Comparison of ENCODE assay signal across 1 cellular context in the genomic region with DNA sequence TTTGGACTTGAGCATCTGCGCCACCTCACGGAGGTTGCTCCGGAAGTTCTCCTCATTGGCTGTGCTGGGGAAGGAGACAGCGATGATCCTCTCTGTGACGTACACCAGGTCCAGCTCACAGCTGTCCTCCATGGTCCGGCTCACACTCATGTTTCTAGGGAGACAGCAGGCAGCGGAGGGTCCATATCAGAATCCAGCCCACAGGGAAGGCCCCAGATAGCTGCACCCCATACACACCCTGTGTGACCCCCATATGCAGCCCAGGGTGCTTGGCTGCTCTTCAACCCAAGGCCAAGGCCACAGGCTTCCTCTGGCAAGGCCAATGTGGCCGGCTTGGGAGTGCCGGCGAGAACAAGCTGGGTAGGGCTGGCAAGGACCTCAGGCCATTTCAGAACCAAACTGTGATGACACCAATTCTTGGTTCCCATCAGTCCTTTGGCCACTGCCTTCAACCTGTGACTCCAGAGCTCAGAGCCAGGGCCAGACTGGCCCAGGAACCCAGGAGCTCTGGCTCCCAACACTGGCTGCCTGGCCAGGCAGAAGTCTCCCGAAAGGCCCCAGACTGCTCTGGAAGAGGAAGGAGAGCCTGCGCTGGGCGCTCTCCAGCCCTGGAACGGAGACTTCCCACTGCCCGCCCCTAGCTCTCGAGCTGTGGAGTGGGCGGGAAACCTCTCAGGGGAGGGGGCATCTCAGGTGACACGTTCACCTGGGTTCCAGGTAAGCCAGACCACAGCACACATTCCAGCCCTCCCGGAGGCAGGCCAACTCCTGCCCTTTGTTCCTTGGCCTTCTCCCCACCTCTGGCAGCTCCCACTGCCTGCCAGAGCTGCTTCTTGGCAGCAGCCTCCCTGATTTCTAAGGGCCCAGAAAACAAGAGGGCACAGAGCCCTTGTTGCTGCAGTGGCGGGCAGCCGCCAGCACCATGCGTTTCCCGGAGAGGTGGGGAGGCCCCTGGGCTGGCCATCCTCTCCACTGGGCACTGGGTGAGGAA.
TF ChIP-seq lines count a peak whose summit lies in the region.

No MANE protein-coding gene starts in this region.

TF ChIP-seq in IMR-90, 13 proteins besides CTCF, POLR2A, EP300 and RAD21:
- no peak for TF ChIP-seq BHLHE40 (IDR thresholded peaks at IDR 0.05; ENCODE audit: low read depth, low read length)
- TF ChIP-seq CHD1 (IDR thresholded peaks at IDR 0.05; ENCODE audit: low read depth, low read length), result no peak
- TF ChIP-seq MAZ (IDR thresholded peaks at IDR 0.05; ENCODE audit: borderline replicate concordance, low read depth, low read length), result no peak
- TF ChIP-seq MAFK (IDR thresholded peaks at IDR 0.05; ENCODE audit: low read depth, low read length), result no peak
- TF ChIP-seq, protein P1, sequence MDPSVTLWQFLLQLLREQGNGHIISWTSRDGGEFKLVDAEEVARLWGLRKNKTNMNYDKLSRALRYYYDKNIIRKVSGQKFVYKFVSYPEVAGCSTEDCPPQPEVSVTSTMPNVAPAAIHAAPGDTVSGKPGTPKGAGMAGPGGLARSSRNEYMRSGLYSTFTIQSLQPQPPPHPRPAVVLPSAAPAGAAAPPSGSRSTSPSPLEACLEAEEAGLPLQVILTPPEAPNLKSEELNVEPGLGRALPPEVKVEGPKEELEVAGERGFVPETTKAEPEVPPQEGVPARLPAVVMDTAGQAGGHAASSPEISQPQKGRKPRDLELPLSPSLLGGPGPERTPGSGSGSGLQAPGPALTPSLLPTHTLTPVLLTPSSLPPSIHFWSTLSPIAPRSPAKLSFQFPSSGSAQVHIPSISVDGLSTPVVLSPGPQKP (IDR thresholded peaks at IDR 0.05; ENCODE audit: borderline replicate concordance, low read depth, low read length), result no peak
- TF ChIP-seq SMC3 (IDR thresholded peaks at IDR 0.05; ENCODE audit: low read depth, low read length), result no peak
- no peak for TF ChIP-seq CEBPB (IDR thresholded peaks at IDR 0.05; ENCODE audit: low read depth, low read length)
- TF ChIP-seq, protein P2, sequence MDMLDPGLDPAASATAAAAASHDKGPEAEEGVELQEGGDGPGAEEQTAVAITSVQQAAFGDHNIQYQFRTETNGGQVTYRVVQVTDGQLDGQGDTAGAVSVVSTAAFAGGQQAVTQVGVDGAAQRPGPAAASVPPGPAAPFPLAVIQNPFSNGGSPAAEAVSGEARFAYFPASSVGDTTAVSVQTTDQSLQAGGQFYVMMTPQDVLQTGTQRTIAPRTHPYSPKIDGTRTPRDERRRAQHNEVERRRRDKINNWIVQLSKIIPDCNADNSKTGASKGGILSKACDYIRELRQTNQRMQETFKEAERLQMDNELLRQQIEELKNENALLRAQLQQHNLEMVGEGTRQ (IDR thresholded peaks at IDR 0.05; ENCODE audit: low read depth, low read length), result no peak
